In the genomic region with DNA sequence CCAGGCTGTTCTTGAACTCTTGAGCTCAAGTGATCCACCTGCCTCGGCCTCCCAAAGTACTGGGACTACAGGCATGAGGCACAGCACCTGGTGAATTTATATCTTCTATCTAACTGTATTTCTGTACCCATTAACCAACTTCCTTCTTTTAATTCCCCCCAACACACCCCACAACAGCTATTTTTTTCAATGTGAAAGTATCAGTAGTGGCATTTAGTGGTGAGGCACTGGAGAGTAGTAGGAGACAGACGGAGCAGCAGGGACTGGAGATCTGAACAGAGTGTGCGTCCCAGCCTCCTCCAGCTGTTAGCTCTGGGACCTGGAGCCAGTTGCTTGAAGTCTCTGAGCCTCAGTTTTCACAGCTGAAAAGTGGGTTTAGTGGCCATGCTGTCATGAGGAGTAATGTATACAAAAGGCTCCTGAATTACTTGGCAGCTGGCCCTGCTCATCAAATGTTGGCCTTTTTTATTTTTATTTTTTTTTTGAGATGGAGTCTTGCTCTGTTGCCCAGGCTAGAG, we compare ENCODE assay signal across 24 cellular contexts. TPM values are rescaled to one million over a fixed set of nuclear protein-coding genes. Genes with fewer than 3 reads are reported as not detected.
DNase-seq lines count a peak whose midpoint lies in the region; ATAC-seq, FAIRE-seq and TF ChIP-seq lines count a peak whose summit lies in the region.
"Had no signal": no experiment of that assay in that cellular context is flagged by ENCODE, and none has a peak within 500 bp of the region (broad histone marks: within the 10 kb centered on the region; RNA-seq: fewer than 3 reads in every experiment).

No MANE protein-coding gene starts in this region.

- peaks cover 45% of the 10 kb centered on the region for H3K4me1 Mint-ChIP-seq in CD4-positive, alpha-beta T cell (ENCODE audit: low read depth)
- peaks cover 6% of the 10 kb centered on the region for H3K4me1 Mint-ChIP-seq in central memory CD8-positive, alpha-beta T cell
- H3K4me1 Mint-ChIP-seq in naive thymus-derived CD8-positive, alpha-beta T cell = peaks cover 15 to 46% (median 33%) of the 10 kb centered on the region in 4 donors
- H3K4me1 Mint-ChIP-seq in activated T-cell treated with anti-CD3 and anti-CD28 coated beads, Interleukin-2, amount 50 U/mL, for 72 hours (ENCODE audit: low read depth) = peaks cover 14% of the 10 kb centered on the region

- H3K27me3 Mint-ChIP-seq in CD4-positive, alpha-beta T cell = no peaks in the 10 kb centered on the region
- no peaks in the 10 kb centered on the region for H3K27me3 Mint-ChIP-seq in central memory CD8-positive, alpha-beta T cell
- no peaks in the 10 kb centered on the region for H3K27me3 Mint-ChIP-seq in naive thymus-derived CD8-positive, alpha-beta T cell
- H3K27me3 Mint-ChIP-seq in activated T-cell treated with anti-CD3 and anti-CD28 coated beads, Interleukin-2, amount 50 U/mL, for 72 hours (ENCODE audit: low read depth) = no peaks in the 10 kb centered on the region

- no peaks in the 10 kb centered on the region for H3K36me3 Mint-ChIP-seq in CD4-positive, alpha-beta T cell (ENCODE audit: low read depth)
- no peaks in the 10 kb centered on the region for H3K36me3 Mint-ChIP-seq in central memory CD8-positive, alpha-beta T cell (ENCODE audit: insufficient read depth)
- H3K36me3 Mint-ChIP-seq in naive thymus-derived CD8-positive, alpha-beta T cell = no peaks in the 10 kb centered on the region
- no peaks in the 10 kb centered on the region for H3K36me3 Mint-ChIP-seq in activated T-cell treated with anti-CD3 and anti-CD28 coated beads, Interleukin-2, amount 50 U/mL, for 72 hours (ENCODE audit: insufficient read depth in 2 of 2)
- H3K36me3 Mint-ChIP-seq: CD14-positive monocyte had no signal

- H3K27ac Mint-ChIP-seq in CD4-positive, alpha-beta T cell = peak overlapping the region; percentile 38
- H3K27ac Mint-ChIP-seq in central memory CD8-positive, alpha-beta T cell (ENCODE audit: low read depth) = peak overlapping the region; percentile 26
- H3K27ac Mint-ChIP-seq in naive thymus-derived CD8-positive, alpha-beta T cell = peak overlapping the region in 8 of 10 donors; percentile 9 to 67 (median 54)
- H3K27ac Mint-ChIP-seq in activated T-cell treated with anti-CD3 and anti-CD28 coated beads, Interleukin-2, amount 50 U/mL, for 72 hours = no peak overlapping the region
- H3K27ac Mint-ChIP-seq: activated naive CD4-positive, alpha-beta T cell treated with anti-CD3 and anti-CD28 coated beads for 36 hours had no signal

- no peak overlapping the region for H3K4me3 Mint-ChIP-seq in CD4-positive, alpha-beta T cell
- no peak overlapping the region for H3K4me3 Mint-ChIP-seq in central memory CD8-positive, alpha-beta T cell
- H3K4me3 Mint-ChIP-seq in naive thymus-derived CD8-positive, alpha-beta T cell = peak overlapping the region in 1 of 10 donors; percentile 18
- H3K4me3 Mint-ChIP-seq in activated T-cell treated with anti-CD3 and anti-CD28 coated beads, Interleukin-2, amount 50 U/mL, for 72 hours = no peak overlapping the region
- H3K4me3 Mint-ChIP-seq: activated naive CD4-positive, alpha-beta T cell treated with anti-CD3 and anti-CD28 coated beads for 36 hours; activated T-cell treated with anti-CD3 and anti-CD28 coated beads, Interleukin-2, amount 50 U/mL, for 4 hours; CD14-positive monocyte had no signal

- no peaks in the 10 kb centered on the region for H3K27me3 ChIP-seq in CD4-positive, alpha-beta T cell (ENCODE audit: control insufficient read depth, insufficient read depth, low read length)

- intact Hi-C loops in CD4-positive, alpha-beta T cell (cut with DNase I, micrococcal nuclease) = no loop called here

- H3K9me3 ChIP-seq in CD4-positive, alpha-beta T cell (ENCODE audit: control insufficient read depth, low read length) = no peaks in the 10 kb centered on the region
- H3K9me3 ChIP-seq: psoas muscle, SJCRH30 had no signal

- no peak for ATAC-seq in CD4-positive, alpha-beta T cell (ENCODE audit: poor library complexity)
- ATAC-seq in central memory CD8-positive, alpha-beta T cell (replicated peaks; ENCODE audit: extremely low read depth, poor library complexity, severe bottlenecking) = no peak
- no peak for ATAC-seq in naive thymus-derived CD8-positive, alpha-beta T cell
- no peak for ATAC-seq in activated T-cell treated with anti-CD3 and anti-CD28 coated beads, Interleukin-2, amount 50 U/mL, for 72 hours (replicated peaks in 1 of 2)
- no peak for ATAC-seq in GM18873 (IDR thresholded peaks at IDR 0.05; ENCODE audit: low FRiP score, unreplicated experiment)
- ATAC-seq: psoas muscle had no signal

- no peak for DNase-seq in CD4-positive, alpha-beta T cell
- DNase-seq in NAMALWA (ENCODE audit: low spot score) (peak; percentile 27), urothelium cell line (ENCODE audit: low spot score) (no peak)
- DNase-seq in central memory CD8-positive, alpha-beta T cell (ENCODE audit: low spot score in 2 of 2) = no peak
- no peak for DNase-seq in naive thymus-derived CD8-positive, alpha-beta T cell
- no peak for DNase-seq in activated T-cell treated with anti-CD3 and anti-CD28 coated beads, Interleukin-2, amount 50 U/mL, for 72 hours
- no peak for DNase-seq in stimulated activated CD4-positive, alpha-beta T cell treated with anti-CD3 and anti-CD28 coated beads, Interleukin-2, amount 100 ng/mL, for 24 hours
- DNase-seq: activated T-cell treated with anti-CD3 and anti-CD28 coated beads, Interleukin-2, amount 50 U/mL, for 4 hours; amygdala; cortex of kidney; HCEC 1CT; islet precursor cell; left ventricle myocardium superior; NCI-H446 treated with DMSO at 0.1 percent for 48 hours; psoas muscle; stimulated activated CD8-positive, alpha-beta memory T cell treated with anti-CD3 and anti-CD28 coated beads, Interleukin-4, amount 100 ng/mL, for 48 hours; T-helper 1 cell had no signal

- FAIRE-seq in urothelium cell line (lab: Jason Lieb, UNC) = no peak
- FAIRE-seq: bronchial epithelial cell, RCC 7860 had no signal

- no peaks in the 10 kb centered on the region for H3K9me3 Mint-ChIP-seq in CD4-positive, alpha-beta T cell
- no peaks in the 10 kb centered on the region for H3K9me3 Mint-ChIP-seq in central memory CD8-positive, alpha-beta T cell
- H3K9me3 Mint-ChIP-seq in naive thymus-derived CD8-positive, alpha-beta T cell = no peaks in the 10 kb centered on the region
- H3K9me3 Mint-ChIP-seq in activated T-cell treated with anti-CD3 and anti-CD28 coated beads, Interleukin-2, amount 50 U/mL, for 72 hours = no peaks in the 10 kb centered on the region
- H3K9me3 Mint-ChIP-seq: activated naive CD4-positive, alpha-beta T cell treated with anti-CD3 and anti-CD28 coated beads for 36 hours; activated T-cell treated with anti-CD3 and anti-CD28 coated beads, Interleukin-2, amount 50 U/mL, for 4 hours; CD14-positive monocyte had no signal

- TF ChIP-seq CTCF in CD4-positive, alpha-beta T cell (IDR thresholded peaks at IDR 0.05) = no peak

- POLR2A ChIA-PET in CD4-positive, alpha-beta T cell (lab: Charles Lee) = interaction anchor here (0.5 to 2.5 kb wide), 7 partner anchors 9 to 101 kb away, joined by 3 to 9 read pairs (median 4); a partner anchor contains a TSS
- POLR2A ChIA-PET in naive thymus-derived CD8-positive, alpha-beta T cell (lab: Charles Lee) = interaction anchor here (26.5 to 67.4 kb wide), 3 partner anchors 12 to 34 kb away, joined by 1266 to 2190 read pairs (median 2190); a partner anchor contains a TSS

- CTCF ChIA-PET in CD4-positive, alpha-beta T cell (lab: Charles Lee) = interaction anchor here (1.1 to 1.5 kb wide), 2 partner anchors 10 to 36 kb away, joined by 4 read pairs; no protein-coding TSS in a partner anchor

- H3K27ac ChIP-seq in CD4-positive, alpha-beta T cell (ENCODE audit: low read depth, low read length) = no peak overlapping the region
- H3K27ac ChIP-seq: HL-60, psoas muscle, SJCRH30 had no signal

RNA-seq across cellular contexts. Expression of a gene that starts 11.0 kb away (rescaled TPM):
- 100 to 1,000 TPM; 440 to 463 TPM for total RNA-seq in CD4-positive, alpha-beta T cell
- total RNA-seq in naive thymus-derived CD8-positive, alpha-beta T cell = 100 to 1,000 TPM; 564 to 631 TPM
- 100 to 1,000 TPM; 134 to 318 (median 149) TPM for polyA plus RNA-seq in naive thymus-derived CD8-positive, alpha-beta T cell
- 10 to 100 TPM; 59.2 to 75.1 TPM for total RNA-seq in activated T-cell treated with anti-CD3 and anti-CD28 coated beads, Interleukin-2, amount 50 U/mL, for 72 hours

RNA-seq across cellular contexts. Expression of a gene that starts 54.2 kb away (rescaled TPM):
- total RNA-seq in CD4-positive, alpha-beta T cell = 10 to 100 TPM; 41.7 to 47.6 TPM
- 10 to 100 TPM; 71.1 to 74.6 TPM for total RNA-seq in naive thymus-derived CD8-positive, alpha-beta T cell
- polyA plus RNA-seq in naive thymus-derived CD8-positive, alpha-beta T cell = 10 to 100 TPM; 28.5 to 34.7 (median 34.2) TPM
- 10 to 100 TPM; 44.2 to 51.1 TPM for total RNA-seq in activated T-cell treated with anti-CD3 and anti-CD28 coated beads, Interleukin-2, amount 50 U/mL, for 72 hours

Comparison
In these comparisons a context has a peak if more than half of its experiments do, and no peak if none do; other contexts are left out.
1. RNA of a gene that starts 11.0 kb away (total RNA-seq): 564 to 631 TPM in naive thymus-derived CD8-positive, alpha-beta T cell and 440 to 463 TPM in CD4-positive, alpha-beta T cell; 59.2 to 75.1 TPM in activated T-cell treated with anti-CD3 and anti-CD28 coated beads, Interleukin-2, amount 50 U/mL, for 72 hours; every median in the first group is over 4 times any median in the second.